In the genomic region with DNA sequence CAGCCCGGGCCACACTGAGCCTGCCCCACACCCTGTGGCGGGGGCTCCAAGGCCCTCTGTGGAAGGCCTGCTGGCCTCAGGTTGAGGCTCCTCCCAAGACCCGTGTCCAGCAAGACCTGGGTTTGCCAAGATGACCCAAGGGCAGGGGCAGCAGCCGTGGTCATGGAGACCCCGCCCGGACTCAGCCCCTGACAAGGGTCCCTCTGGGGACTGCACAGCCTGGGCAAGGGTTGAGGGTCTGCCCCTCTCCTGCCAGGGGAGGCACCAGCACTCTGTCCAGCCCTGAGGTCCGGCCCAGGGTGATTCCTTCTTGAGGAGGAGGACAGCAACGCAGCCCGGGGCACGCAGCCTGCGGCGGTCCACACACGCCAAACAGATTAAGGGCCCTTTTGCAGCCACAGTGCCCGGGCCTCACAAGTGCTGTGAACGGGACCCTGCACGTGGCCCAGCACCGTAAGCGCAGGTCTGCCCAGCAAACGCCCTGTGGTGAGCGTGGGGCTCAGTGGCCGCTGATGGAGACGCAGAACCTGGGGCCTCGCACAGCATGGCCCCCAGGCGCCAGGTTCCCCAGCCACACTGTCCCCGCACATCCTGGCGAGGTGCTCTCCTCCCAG, we compare ENCODE assay signal across 1 cellular context.
TF ChIP-seq lines count a peak whose summit lies in the region.

No MANE protein-coding gene starts in this region.

TF ChIP-seq in HepG2, 621 proteins besides CTCF, POLR2A, EP300 and RAD21:
- TF ChIP-seq ZNF775 (CRISPR knock-in tag; IDR thresholded peaks at IDR 0.05; ENCODE audit: borderline replicate concordance) = no peak
- TF ChIP-seq AGO2 (optimal IDR thresholded peaks at IDR 0.05; ENCODE audit: low read depth, low read length) = peak; percentile 20
